ENCODE assay signal across 8 cellular contexts in genomic region chr3:57596495-57597239, GRCh38. TPM values are rescaled to one million over a fixed set of nuclear protein-coding genes. Genes with fewer than 3 reads are reported as not detected.
DNase-seq lines count a peak whose midpoint lies in the region; ATAC-seq and TF ChIP-seq lines count a peak whose summit lies in the region.

No MANE protein-coding gene starts in this region.

- peaks cover 65% of the 10 kb centered on the region for H3K79me2 ChIP-seq in MM.1S (ENCODE audit: low read length)

- peaks cover 6% of the 10 kb centered on the region for H3K36me3 Mint-ChIP-seq in chondrocyte (ENCODE audit: low read depth)

- H3K4me2 ChIP-seq in BLaER1 treated with 17β-estradiol and CSF1 and Interleukin-3, amounts not matched to agents 10 nM and 100 nM = peak overlapping the region; percentile 84 to 97 (median 91)
- peak overlapping the region; percentile 97 for H3K4me2 ChIP-seq in MM.1S (ENCODE audit: low read depth, low read length)

- peaks cover 21% of the 10 kb centered on the region for H3F3A ChIP-seq in MM.1S (ENCODE audit: insufficient read depth, low read length)

- no peaks in the 10 kb centered on the region for H3K9me3 ChIP-seq in BLaER1 treated with 17β-estradiol and CSF1 and Interleukin-3, amounts not matched to agents 10 nM and 100 nM (replicated peaks in 1 of 11)
- H3K9me3 ChIP-seq in MM.1S (replicated peaks; ENCODE audit: insufficient read depth, low read length) = no peaks in the 10 kb centered on the region

- H3K27ac ChIP-seq in BLaER1 treated with 17β-estradiol and CSF1 and Interleukin-3, amounts not matched to agents 10 nM and 100 nM = peak overlapping the region; percentile 88 to 97 (median 90)
- peak overlapping the region; percentile 99 for H3K27ac ChIP-seq in MM.1S (ENCODE audit: low read length)

- no peaks in the 10 kb centered on the region for H3K9me3 Mint-ChIP-seq in chondrocyte (ENCODE audit: low read depth)

- peak overlapping the region; percentile 100 for H3K27ac Mint-ChIP-seq in chondrocyte (ENCODE audit: unreplicated experiment)

- TF ChIP-seq CTCF in MM.1S (IDR thresholded peaks at IDR 0.05; ENCODE audit: low read length) (no peak), chondrocyte (IDR thresholded peaks at IDR 0.05) (no peak)

- peak overlapping the region; percentile 90 for H3K4me3 Mint-ChIP-seq in chondrocyte (ENCODE audit: unreplicated experiment)

- H3K36me3 ChIP-seq in BLaER1 treated with 17β-estradiol and CSF1 and Interleukin-3, amounts not matched to agents 10 nM and 100 nM = peaks cover 11 to 49% (median 28%) of the 10 kb centered on the region in 11 experiments
- H3K36me3 ChIP-seq in MM.1S (replicated peaks; ENCODE audit: insufficient read depth, low read length) = no peaks in the 10 kb centered on the region; the same call in 1 of the 2 replicates

- peaks cover 31 to 55% (median 40%) of the 10 kb centered on the region in 10 experiments for H3K4me1 ChIP-seq in BLaER1 treated with 17β-estradiol and CSF1 and Interleukin-3, amounts not matched to agents 10 nM and 100 nM
- peaks cover 14% of the 10 kb centered on the region; the same call in 1 of the 2 replicates for H3K4me1 ChIP-seq in MM.1S (ENCODE audit: low read length)

- DNase-seq in MM.1S = peak; percentile 55
- peak; percentile 59 for DNase-seq in activated CD4-positive, CD25-positive, alpha-beta regulatory T cell treated with anti-CD3 and anti-CD28 coated beads, Interleukin-2, amount 50 U/mL, for 72 hours
- DNase-seq in chondrocyte (ENCODE audit: low spot score) = peak; percentile 94
- DNase-seq in kidney glomerular epithelial cell (lab: John Stamatoyannopoulos, UW) = peak; percentile 88
- peak; percentile 16 to 47 for DNase-seq in stimulated activated CD4-positive, alpha-beta T cell treated with anti-CD3 and anti-CD28 coated beads, Interleukin-15, amount 100 ng/mL, for 1 hour (ENCODE audit: low read depth in 1 of 2, low spot score in 1 of 2)

- peak overlapping the region; percentile 63 for H2AFZ ChIP-seq in MM.1S (ENCODE audit: low read length)

- H3K9me2 ChIP-seq in MM.1S (replicated peaks; ENCODE audit: insufficient read depth, low read length) = no peaks in the 10 kb centered on the region

- peak overlapping the region; percentile 79 to 96 (median 86) for H3K4me3 ChIP-seq in BLaER1 treated with 17β-estradiol and CSF1 and Interleukin-3, amounts not matched to agents 10 nM and 100 nM
- H3K4me3 ChIP-seq in MM.1S (ENCODE audit: low read length) = peak overlapping the region; percentile 100

- ATAC-seq in GM21447 (IDR thresholded peaks at IDR 0.05; ENCODE audit: unreplicated experiment) (peak; percentile 4), HG03469 (IDR thresholded peaks at IDR 0.05; ENCODE audit: unreplicated experiment) (no peak)

- H3K4me1 Mint-ChIP-seq in chondrocyte (ENCODE audit: low read depth) = peaks cover 50% of the 10 kb centered on the region

- no peaks in the 10 kb centered on the region for H3K27me3 Mint-ChIP-seq in chondrocyte (ENCODE audit: low read depth)

- peaks cover 42 to 53% (median 49%) of the 10 kb centered on the region in 11 experiments for H4K20me1 ChIP-seq in BLaER1 treated with 17β-estradiol and CSF1 and Interleukin-3, amounts not matched to agents 10 nM and 100 nM
- H4K20me1 ChIP-seq in MM.1S (ENCODE audit: insufficient read depth, low read length) = peaks cover 18% of the 10 kb centered on the region

- H3K27me3 ChIP-seq in BLaER1 treated with 17β-estradiol and CSF1 and Interleukin-3, amounts not matched to agents 10 nM and 100 nM = no peaks in the 10 kb centered on the region
- H3K27me3 ChIP-seq in MM.1S (replicated peaks; ENCODE audit: insufficient read depth, low read length) = no peaks in the 10 kb centered on the region

- H3K9ac ChIP-seq in BLaER1 treated with 17β-estradiol and CSF1 and Interleukin-3, amounts not matched to agents 10 nM and 100 nM = peak overlapping the region; percentile 87 to 96 (median 92)
- H3K9ac ChIP-seq in MM.1S (ENCODE audit: low read length) = peak overlapping the region; percentile 99

RNA-seq across cellular contexts. Expression of gene ARF4, which starts 0.5 kb away (rescaled TPM):
- 413 to 474 TPM (median 415 TPM) in 3 replicates for total RNA-seq in chondrocyte

RNA-seq across cellular contexts. Expression of gene PDE12, which starts 40.6 kb away (rescaled TPM):
- total RNA-seq in chondrocyte = 16.6 to 17.8 TPM (median 17.5 TPM) in 3 replicates

RNA-seq across cellular contexts. Expression of gene DNAH12, which starts 52.5 kb away (rescaled TPM):
- total RNA-seq in chondrocyte = 0.02 to 0.29 TPM (median 0.15 TPM) in 3 replicates

Comparison
In these comparisons a context has a peak if more than half of its experiments do, and no peak if none do; other contexts are left out.
1. DNase-seq: peak in every context shown above with its lines; median percentile 94 in chondrocyte; 88 in kidney glomerular epithelial cell; 59 in activated CD4-positive, CD25-positive, alpha-beta regulatory T cell treated with anti-CD3 and anti-CD28 coated beads, Interleukin-2, amount 50 U/mL, for 72 hours; 55 in MM.1S; 32 in stimulated activated CD4-positive, alpha-beta T cell treated with anti-CD3 and anti-CD28 coated beads, Interleukin-15, amount 100 ng/mL, for 1 hour.